ENCODE assay signal across 11 cellular contexts in the genomic region with DNA sequence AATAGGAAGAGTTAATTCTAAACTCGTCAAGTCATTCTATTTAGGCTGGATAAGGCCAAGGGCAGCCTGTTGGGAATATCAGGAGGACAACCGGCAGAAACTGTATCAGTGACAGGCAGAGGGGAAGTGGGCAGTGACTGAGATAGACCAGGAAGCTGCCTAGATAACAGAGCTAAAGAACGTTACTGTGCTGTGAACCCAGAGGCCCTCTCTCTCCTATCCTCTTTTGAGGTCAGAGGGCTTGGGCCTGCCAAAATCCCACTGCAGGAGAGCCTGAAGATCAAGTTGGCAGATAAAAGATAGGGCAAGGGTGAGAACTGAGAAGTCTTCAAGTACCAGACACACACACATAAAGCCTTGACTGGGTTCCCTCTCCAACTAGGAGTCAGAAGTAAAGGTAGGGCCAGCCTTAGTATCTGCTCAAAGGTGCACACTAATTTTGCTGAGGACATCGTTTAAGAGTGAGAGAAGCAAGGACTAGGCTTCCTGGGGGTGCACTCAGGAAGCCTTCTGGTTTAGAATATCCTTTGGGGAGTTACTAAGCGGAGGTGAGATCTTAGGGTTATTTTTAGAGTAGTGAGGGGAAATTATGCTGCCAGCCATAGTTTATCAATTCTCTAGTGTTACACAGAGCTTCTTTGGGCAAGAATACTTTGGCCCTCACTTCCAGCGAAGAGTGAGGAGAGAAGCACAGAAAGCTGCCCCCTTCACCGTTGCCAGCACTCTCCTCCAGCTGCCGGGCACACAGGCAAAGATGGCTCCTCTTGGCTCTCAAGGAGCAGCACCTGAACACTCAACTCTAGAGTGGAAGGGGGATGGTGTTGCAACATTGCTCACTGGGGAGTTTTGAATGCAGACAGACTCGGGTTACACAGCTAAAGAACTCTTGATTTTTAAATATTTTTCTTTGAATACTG. TPM values are rescaled to one million over a fixed set of nuclear protein-coding genes. Genes with fewer than 3 reads are reported as not detected.
A peak's percentile ranks its signal among the peaks of the same experiment; 100 is the strongest.
DNase-seq lines count a peak whose midpoint lies in the region; ATAC-seq and TF ChIP-seq lines count a peak whose summit lies in the region.
"Had no signal": no experiment of that assay in that cellular context is flagged by ENCODE, and none has a peak within 500 bp of the region (broad histone marks: within the 10 kb centered on the region; RNA-seq: fewer than 3 reads in every experiment).

No MANE protein-coding gene starts in this region.

- CTCF ChIA-PET in CD8-positive, alpha-beta memory T cell (lab: Charles Lee) = no interaction called here
- CTCF ChIA-PET in SK-N-SH (lab: Yijun Ruan, JAX) = interaction anchor here (1.0 to 2.2 kb wide), 3 partner anchors 25 to 325 kb away, joined by 3 to 9 read pairs (median 8); no protein-coding TSS in a partner anchor

- peaks cover 7 to 53% of the 10 kb centered on the region in 2 donors for H3K27me3 Mint-ChIP-seq in CD8-positive, alpha-beta memory T cell

- no peak for TF ChIP-seq RAD21 in SK-N-SH (IDR thresholded peaks at IDR 0.05; ENCODE audit: low read length)

- no peaks in the 10 kb centered on the region for H3K79me2 ChIP-seq in SK-N-SH (ENCODE audit: insufficient read depth)

- H3K9me3 Mint-ChIP-seq in CD8-positive, alpha-beta memory T cell = no peaks in the 10 kb centered on the region
- H3K9me3 Mint-ChIP-seq: activated T-helper 1 cell treated with anti-CD3 and anti-CD28 coated beads, Interleukin-12 subunit alpha, Interleukin-12 subunit beta, Interleukin-2, Interleukin-4 antibody, amounts not matched to agents 30 ng/mL and 10 ng/mL and 1 ng/mL, durations not matched to agents 14 hours and 24 hours and 36 hours had no signal

- no peak for TF ChIP-seq EP300 in SK-N-SH (IDR thresholded peaks at IDR 0.05; ENCODE audit: borderline replicate concordance in 1 of 2, low read depth in 1 of 2, low read length in 1 of 2)

- H3K4me2 ChIP-seq in SK-N-SH = no peak overlapping the region

- no peaks in the 10 kb centered on the region for H3K36me3 Mint-ChIP-seq in CD8-positive, alpha-beta memory T cell

- H3K27me3 ChIP-seq in CD8-positive, alpha-beta memory T cell (ENCODE audit: insufficient read depth, low read length, poor library complexity, severe bottlenecking) = no peaks in the 10 kb centered on the region
- H3K27me3 ChIP-seq in SK-N-SH (ENCODE audit: insufficient read depth) = no peaks in the 10 kb centered on the region
- H3K27me3 ChIP-seq: pancreas had no signal

- POLR2A ChIA-PET in CD8-positive, alpha-beta memory T cell (lab: Charles Lee) = no interaction called here
- POLR2A ChIA-PET in SK-N-SH (lab: Yijun Ruan, JAX) = no interaction called here

- no peaks in the 10 kb centered on the region for H4K20me1 ChIP-seq in SK-N-SH (ENCODE audit: insufficient read depth)

- peak overlapping the region; percentile 66 for H3K27ac ChIP-seq in CD8-positive, alpha-beta memory T cell (ENCODE audit: low read depth, low read length)
- H3K27ac ChIP-seq in SK-N-SH (ENCODE audit: low read depth in 2 of 2, low read length in 1 of 2) = no peak overlapping the region
- H3K27ac ChIP-seq: pancreas had no signal

- H3K9ac ChIP-seq in SK-N-SH = no peak overlapping the region

- no peak overlapping the region for H3K4me3 ChIP-seq in CD8-positive, alpha-beta memory T cell (ENCODE audit: low read length)
- no peak overlapping the region for H3K4me3 ChIP-seq in SK-N-SH (ENCODE audit: low read depth in 2 of 2, low read length in 1 of 2)
- H3K4me3 ChIP-seq: pancreas had no signal

- no peak overlapping the region for H2AFZ ChIP-seq in SK-N-SH (ENCODE audit: low read depth)

- no peaks in the 10 kb centered on the region for H3K4me1 ChIP-seq in CD8-positive, alpha-beta memory T cell (ENCODE audit: insufficient read depth, low read length)
- H3K4me1 ChIP-seq in SK-N-SH (ENCODE audit: control insufficient read depth in 1 of 2, insufficient read depth in 2 of 2, low read depth in 1 of 2, low read length in 1 of 2) = no peaks in the 10 kb centered on the region; a peak in 1 of 4 replicates
- H3K4me1 ChIP-seq: pancreas had no signal

- H3K9me2 ChIP-seq in SK-N-SH = no peaks in the 10 kb centered on the region

- TF ChIP-seq CTCF in SK-N-SH (IDR thresholded peaks at IDR 0.05) = no peak

- 92% methylated on average over 9 of the region's 9 CpGs for WGBS in SK-N-SH (ENCODE audit: low lambda C conversion rate)

- DNase-seq in CD8-positive, alpha-beta memory T cell = no peak
- DNase-seq in OCI-M2 (lab: John Stamatoyannopoulos, UW; ENCODE audit: unreplicated experiment) (peak; percentile 59), left lobe of liver (ENCODE audit: low spot score) (no peak), NCI-H1417 treated with DMSO at 0.1 percent for 48 hours (lab: John Stamatoyannopoulos, UW) (no peak), SK-N-SH (no peak)
- no peak for DNase-seq in activated CD4-positive, CD25-positive, alpha-beta regulatory T cell (lab: John Stamatoyannopoulos, UW)
- DNase-seq: NCI-H82 had no signal

- H3F3A ChIP-seq in SK-N-SH (replicated peaks; ENCODE audit: insufficient read depth) = peaks cover 13% of the 10 kb centered on the region

- no peaks in the 10 kb centered on the region for H3K9me3 ChIP-seq in CD8-positive, alpha-beta memory T cell (ENCODE audit: low read length)
- H3K9me3 ChIP-seq in SK-N-SH = no peaks in the 10 kb centered on the region; the same call in 1 of the 2 replicates
- H3K9me3 ChIP-seq: pancreas had no signal

- no peaks in the 10 kb centered on the region for H3K4me1 Mint-ChIP-seq in CD8-positive, alpha-beta memory T cell

- ATAC-seq in GM21529 (IDR thresholded peaks at IDR 0.05; ENCODE audit: unreplicated experiment) (peak; percentile 69), left lobe of liver (peak; percentile 64), HG03457 (IDR thresholded peaks at IDR 0.05; ENCODE audit: unreplicated experiment) (no peak)
- ATAC-seq: pancreas had no signal

- H3K36me3 ChIP-seq in CD8-positive, alpha-beta memory T cell (ENCODE audit: insufficient read depth, low read length) = no peaks in the 10 kb centered on the region
- no peaks in the 10 kb centered on the region for H3K36me3 ChIP-seq in SK-N-SH (replicated peaks in 1 of 2; ENCODE audit: control insufficient read depth in 1 of 2, insufficient read depth in 2 of 2, low read length in 1 of 2)
- H3K36me3 ChIP-seq: pancreas had no signal

- H3K4me3 Mint-ChIP-seq in CD8-positive, alpha-beta memory T cell = no peak overlapping the region
- H3K4me3 Mint-ChIP-seq: activated T-helper 1 cell treated with anti-CD3 and anti-CD28 coated beads, Interleukin-12 subunit alpha, Interleukin-12 subunit beta, Interleukin-2, Interleukin-4 antibody, amounts not matched to agents 30 ng/mL and 10 ng/mL and 1 ng/mL, durations not matched to agents 14 hours and 24 hours and 36 hours had no signal

- peak overlapping the region in 1 of 8 donors; percentile 74 for H3K27ac Mint-ChIP-seq in CD8-positive, alpha-beta memory T cell
- H3K27ac Mint-ChIP-seq: activated T-helper 1 cell treated with anti-CD3 and anti-CD28 coated beads, Interleukin-12 subunit alpha, Interleukin-12 subunit beta, Interleukin-2, Interleukin-4 antibody, amounts not matched to agents 30 ng/mL and 10 ng/mL and 1 ng/mL, durations not matched to agents 14 hours and 24 hours and 36 hours had no signal

TF ChIP-seq in SK-N-SH, 30 proteins besides CTCF, POLR2A, EP300 and RAD21 (continues in another document):
- TF ChIP-seq EZH2phosphoT487 (IDR thresholded peaks at IDR 0.05; ENCODE audit: borderline replicate concordance, low read depth) = no peak
- no peak for TF ChIP-seq FOXJ3 (CRISPR knock-in tag; IDR thresholded peaks at IDR 0.05)
- no peak for TF ChIP-seq RCOR1 (IDR thresholded peaks at IDR 0.05; ENCODE audit: low read length)
- no peak for TF ChIP-seq USF2 (IDR thresholded peaks at IDR 0.05; ENCODE audit: borderline replicate concordance, low read depth, low read length)
- TF ChIP-seq ELF1 (IDR thresholded peaks at IDR 0.05) = no peak
- TF ChIP-seq NFIC (IDR thresholded peaks at IDR 0.05; ENCODE audit: borderline replicate concordance) = no peak
- TF ChIP-seq MXI1 (IDR thresholded peaks at IDR 0.05; ENCODE audit: low read depth, low read length) = no peak
- no peak for TF ChIP-seq RXRA (IDR thresholded peaks at IDR 0.05; ENCODE audit: borderline replicate concordance, low read depth)
- no peak for TF ChIP-seq YY1 (IDR thresholded peaks at IDR 0.05; ENCODE audit: low read depth)
- TF ChIP-seq, protein P1, sequence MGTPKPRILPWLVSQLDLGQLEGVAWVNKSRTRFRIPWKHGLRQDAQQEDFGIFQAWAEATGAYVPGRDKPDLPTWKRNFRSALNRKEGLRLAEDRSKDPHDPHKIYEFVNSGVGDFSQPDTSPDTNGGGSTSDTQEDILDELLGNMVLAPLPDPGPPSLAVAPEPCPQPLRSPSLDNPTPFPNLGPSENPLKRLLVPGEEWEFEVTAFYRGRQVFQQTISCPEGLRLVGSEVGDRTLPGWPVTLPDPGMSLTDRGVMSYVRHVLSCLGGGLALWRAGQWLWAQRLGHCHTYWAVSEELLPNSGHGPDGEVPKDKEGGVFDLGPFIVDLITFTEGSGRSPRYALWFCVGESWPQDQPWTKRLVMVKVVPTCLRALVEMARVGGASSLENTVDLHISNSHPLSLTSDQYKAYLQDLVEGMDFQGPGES (IDR thresholded peaks at IDR 0.05; ENCODE audit: low read depth, low read length) = no peak
- no peak for TF ChIP-seq RFX5 (IDR thresholded peaks at IDR 0.05; ENCODE audit: low read length)

RNA-seq across cellular contexts. Expression of gene CAVIN2, which starts 9.8 kb away (rescaled TPM):
- not detected for total RNA-seq in CD8-positive, alpha-beta memory T cell
- not detected for polyA plus RNA-seq in CD8-positive, alpha-beta memory T cell
- 8.6 TPM for total RNA-seq in left lobe of liver
- 1.5 and 1.7 TPM in 2 replicates for polyA plus RNA-seq in SK-N-SH (2012; rRNA removed)
- 1.4 and 1.7 TPM in 2 replicates for polyA plus RNA-seq in SK-N-SH (2012; cell fraction: cytosol; rRNA removed)
- 1.2 and 1.5 TPM in 2 replicates for polyA plus RNA-seq in SK-N-SH (2012; cell fraction: nucleus; rRNA removed)
- total RNA-seq: activated T-helper 1 cell treated with anti-CD3 and anti-CD28 coated beads, Interleukin-12 subunit alpha, Interleukin-12 subunit beta, Interleukin-2, Interleukin-4 antibody, amounts not matched to agents 30 ng/mL and 10 ng/mL and 1 ng/mL, durations not matched to agents 14 hours and 24 hours and 36 hours had no signal
